Comparison of ENCODE assay signal across 14 cellular contexts in genomic region chr20:54126328-54126727, GRCh38. TPM values are rescaled to one million over a fixed set of nuclear protein-coding genes. Genes with fewer than 3 reads are reported as not detected.
"Had no signal": no experiment of that assay in that cellular context is flagged by ENCODE, and none has a peak within 500 bp of the region (broad histone marks: within the 10 kb centered on the region; RNA-seq: fewer than 3 reads in every experiment).

No MANE protein-coding gene starts in this region.

RNA-seq across cellular contexts. Expression of gene CYP24A1, which starts 47.5 kb away (rescaled TPM):
- total RNA-seq: activated B cell treated with CpG ODN at 0.5 μM for 24 hours; activated CD4-positive, alpha-beta T cell treated with anti-CD3 and anti-CD28 coated beads, Interleukin-2, amount 10 ng/mL, durations not matched to agents 24 days and 14 days; activated CD8-positive, alpha-beta T cell treated with anti-CD3 and anti-CD28 coated beads for 36 hours; activated naive CD4-positive, alpha-beta T cell treated with anti-CD3 and anti-CD28 coated beads for 36 hours; activated naive CD4-positive, alpha-beta T cell treated with anti-CD3 and anti-CD28 coated beads, Interleukin-2, amount 50 U/mL, for 72 hours; activated naive CD8-positive, alpha-beta T cell treated with anti-CD3 and anti-CD28 coated beads for 36 hours; activated T-cell treated with anti-CD3 and anti-CD28 coated beads, Interleukin-2, amount 50 U/mL, for 4 hours; activated T-cell treated with anti-CD3 and anti-CD28 coated beads, Interleukin-2, amount 50 U/mL, for 72 hours; activated T-helper 1 cell treated with anti-CD3 and anti-CD28 coated beads, Interleukin-12 subunit alpha, Interleukin-12 subunit beta, Interleukin-2, Interleukin-4 antibody, amounts not matched to agents 30 ng/mL and 10 ng/mL and 1 ng/mL, durations not matched to agents 14 hours and 24 hours and 36 hours; adrenal gland; aorta; cardiac muscle cell; chondrocyte had no signal
- polyA plus RNA-seq: aorta, cardiac muscle cell had no signal

RNA-seq across cellular contexts. Expression of gene BCAS1, which starts 55.9 kb away (rescaled TPM):
- total RNA-seq: activated CD4-positive, alpha-beta T cell treated with anti-CD3 and anti-CD28 coated beads, Interleukin-2, amount 10 ng/mL, durations not matched to agents 24 days and 14 days; activated naive CD4-positive, alpha-beta T cell treated with anti-CD3 and anti-CD28 coated beads, Interleukin-2, amount 50 U/mL, for 72 hours; activated T-cell treated with anti-CD3 and anti-CD28 coated beads, Interleukin-2, amount 50 U/mL, for 72 hours; activated T-helper 1 cell treated with anti-CD3 and anti-CD28 coated beads, Interleukin-12 subunit alpha, Interleukin-12 subunit beta, Interleukin-2, Interleukin-4 antibody, amounts not matched to agents 30 ng/mL and 10 ng/mL and 1 ng/mL, durations not matched to agents 14 hours and 24 hours and 36 hours; bronchial epithelial cell; cardiac muscle cell; chondrocyte had no signal
- polyA plus RNA-seq: cardiac muscle cell had no signal
